ENCODE assay signal across 8 cellular contexts in the genomic region with DNA sequence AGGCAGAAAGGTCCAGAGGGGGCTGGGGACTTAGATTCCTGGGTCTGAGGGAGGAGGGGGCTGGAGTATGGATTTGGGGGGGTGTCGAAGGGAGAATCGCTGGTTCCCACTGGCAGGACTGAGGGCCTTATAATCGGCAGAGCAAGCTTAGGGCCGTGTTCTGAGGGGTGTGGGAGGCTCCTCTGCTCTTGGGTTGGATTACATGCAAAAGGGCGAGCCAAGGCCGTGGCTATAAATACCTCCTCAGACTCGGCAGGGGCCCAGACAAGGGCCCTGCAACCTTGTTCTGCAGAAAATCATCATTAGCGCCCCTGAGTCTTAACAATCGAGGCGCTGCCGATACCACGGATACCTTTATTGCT. TPM values are rescaled to one million over a fixed set of nuclear protein-coding genes. Genes with fewer than 3 reads are reported as not detected.
DNase-seq lines count a peak whose midpoint lies in the region; ATAC-seq and TF ChIP-seq lines count a peak whose summit lies in the region.

No MANE protein-coding gene starts in this region.

- H3K27me3 ChIP-seq in heart left ventricle, result no peaks in the 10 kb centered on the region

- H3K36me3 Mint-ChIP-seq in T-cell, result peaks cover 3% of the 10 kb centered on the region
- peaks cover 4 to 5% of the 10 kb centered on the region in 2 donors for H3K36me3 Mint-ChIP-seq in stimulated activated naive B cell treated with anti-CD40 and anti-IgM and Interleukin-4, amounts not matched to agents 10 μg/mL and 1 μg/mL and 100 μg/mL, for 72 hours

- peak overlapping the region in 11 of 12 donors; percentile 42 to 71 (median 62) for H3K4me3 ChIP-seq in heart left ventricle

- no peaks in the 10 kb centered on the region for H3K27me3 Mint-ChIP-seq in T-cell
- no peaks in the 10 kb centered on the region for H3K27me3 Mint-ChIP-seq in stimulated activated naive B cell treated with anti-CD40 and anti-IgM and Interleukin-4, amounts not matched to agents 10 μg/mL and 1 μg/mL and 100 μg/mL, for 72 hours

- TF ChIP-seq CTCF in heart left ventricle (IDR thresholded peaks at IDR 0.05), result no peak

- POLR2A ChIA-PET in T-cell (lab: Charles Lee), result no interaction called here

- intact Hi-C loops in heart left ventricle (cut with DNase I), result loop anchor here in 1 of 10 donors (10.0 kb wide), 1 partner anchor 45 kb away; a partner anchor contains a TSS

- peaks cover 17 to 22% (median 17%) of the 10 kb centered on the region in 3 donors for H3K4me1 Mint-ChIP-seq in T-cell
- H3K4me1 Mint-ChIP-seq in stimulated activated naive B cell treated with anti-CD40 and anti-IgM and Interleukin-4, amounts not matched to agents 10 μg/mL and 1 μg/mL and 100 μg/mL, for 72 hours, result peaks cover 8 to 27% of the 10 kb centered on the region in 2 donors

- peak overlapping the region in 1 of 2 donors; percentile 100 for H3K27ac Mint-ChIP-seq in T-cell
- no peak overlapping the region for H3K27ac Mint-ChIP-seq in stimulated activated naive B cell treated with anti-CD40 and anti-IgM and Interleukin-4, amounts not matched to agents 10 μg/mL and 1 μg/mL and 100 μg/mL, for 72 hours

- H3K4me3 Mint-ChIP-seq in T-cell, result peak overlapping the region; percentile 82 to 97 (median 95)
- peak overlapping the region; percentile 92 to 96 for H3K4me3 Mint-ChIP-seq in stimulated activated naive B cell treated with anti-CD40 and anti-IgM and Interleukin-4, amounts not matched to agents 10 μg/mL and 1 μg/mL and 100 μg/mL, for 72 hours

- DNase-seq in T-cell, result no peak
- DNase-seq in heart left ventricle, result no peak
- DNase-seq in stimulated activated naive B cell treated with anti-CD40 and anti-IgM and Interleukin-4, amounts not matched to agents 10 μg/mL and 1 μg/mL and 100 μg/mL, for 72 hours, result no peak
- DNase-seq in NK-92 (lab: John Stamatoyannopoulos, UW; ENCODE audit: unreplicated experiment), result no peak
- no peak for DNase-seq in NCI-H146 treated with DMSO at 0.1 percent for 48 hours (lab: John Stamatoyannopoulos, UW; ENCODE audit: unreplicated experiment)
- no peak for DNase-seq in NCI-H510A (lab: John Stamatoyannopoulos, UW)

- peaks cover 2 to 4% (median 4%) of the 10 kb centered on the region in 3 donors for H3K9me3 Mint-ChIP-seq in T-cell
- peaks cover 6% of the 10 kb centered on the region in 2 donors for H3K9me3 Mint-ChIP-seq in stimulated activated naive B cell treated with anti-CD40 and anti-IgM and Interleukin-4, amounts not matched to agents 10 μg/mL and 1 μg/mL and 100 μg/mL, for 72 hours

- peaks cover 12 to 73% (median 49%) of the 10 kb centered on the region in 12 donors for H3K4me1 ChIP-seq in heart left ventricle

- H3K27ac ChIP-seq in heart left ventricle, result peak overlapping the region; percentile 19 to 94 (median 87)

- CTCF ChIA-PET in T-cell (lab: Charles Lee), result interaction anchor here in 1 of 2 donors (0.9 kb wide), 1 partner anchor 273 kb away, joined by 3 read pairs; a partner anchor contains a TSS

- no peaks in the 10 kb centered on the region for H3K9me3 ChIP-seq in heart left ventricle

- no peak for TF ChIP-seq POLR2A in heart left ventricle (IDR thresholded peaks at IDR 0.05)

- ATAC-seq in GM19455 (IDR thresholded peaks at IDR 0.05; ENCODE audit: unreplicated experiment) (peak; percentile 3), T-cell (replicated peaks in 1 of 4) (peak in 2 of 4 experiments; percentile 4 to 8), heart left ventricle (peak; percentile 17 to 38 (median 32)), HG03175 (IDR thresholded peaks at IDR 0.05; ENCODE audit: unreplicated experiment) (no peak)
- peak; percentile 24 to 30 for ATAC-seq in stimulated activated naive B cell treated with anti-CD40 and anti-IgM and Interleukin-4, amounts not matched to agents 10 μg/mL and 1 μg/mL and 100 μg/mL, for 72 hours (replicated peaks)

- H3K36me3 ChIP-seq in heart left ventricle, result peaks cover 0 to 40% (median 10%) of the 10 kb centered on the region in 9 donors

- 15 to 40% (median 24%) methylated on average over 12 of the region's 12 CpGs for WGBS in heart left ventricle, 4 donors

RNA-seq across cellular contexts. Expression of a gene that starts 0.7 kb away (rescaled TPM):
- 1 to 10 TPM in 4 of 5 donors, under 1 TPM in 1; 0.56 to 2.4 (median 1.6) TPM for total RNA-seq in T-cell
- 1 to 10 TPM in 7 of 9 donors, under 1 TPM in 2; 0.65 to 5.5 (median 1.7) TPM for total RNA-seq in heart left ventricle
- polyA plus RNA-seq in heart left ventricle, result 1 to 10 TPM; 2.0 to 3.7 TPM

RNA-seq across cellular contexts. Expression of a gene that starts 20.2 kb away (rescaled TPM):
- total RNA-seq in T-cell (under 1 TPM in 3 of 5 donors, not detected in 2; 0.23 to 0.65 (median 0.32) TPM), heart left ventricle (10 to 100 TPM; 10.0 to 28.1 (median 15.3) TPM)
- polyA plus RNA-seq in heart left ventricle, result 10 to 100 TPM; 14.6 to 15.7 TPM

RNA-seq across cellular contexts. Expression of a gene that starts 24.5 kb away (rescaled TPM):
- total RNA-seq in T-cell (under 1 TPM in 1 of 5 donors, not detected in 4; 0.16 TPM), heart left ventricle (under 1 TPM in 1 of 9 donors, not detected in 8; 0.14 TPM)
- under 1 TPM in 1 of 2 donors, not detected in 1; 0.19 TPM for polyA plus RNA-seq in heart left ventricle

RNA-seq across cellular contexts. Expression of a gene that starts 26.5 kb away (rescaled TPM):
- not detected for total RNA-seq in T-cell
- total RNA-seq in heart left ventricle, result under 1 TPM; 0.13 to 0.56 (median 0.42) TPM
- polyA plus RNA-seq in heart left ventricle, result under 1 TPM; 0.53 to 0.93 TPM

RNA-seq across cellular contexts. Expression of a gene that starts 32.2 kb away (rescaled TPM):
- total RNA-seq in T-cell, result under 1 TPM; 0.09 to 0.28 (median 0.15) TPM
- 1 to 10 TPM; 1.8 to 6.2 (median 2.7) TPM for total RNA-seq in heart left ventricle
- 1 to 10 TPM; 2.3 to 3.0 TPM for polyA plus RNA-seq in heart left ventricle

Comparison
In these comparisons a context has a peak if more than half of its experiments do, and no peak if none do; other contexts are left out.
1. RNA of a gene that starts 20.2 kb away (total RNA-seq): 10.0 to 28.1 TPM in heart left ventricle; 0.23 to 0.65 TPM in T-cell; every median in the first group is over 4 times any median in the second.